In genomic region chr20:14189794-14190402, GRCh38 we compare ENCODE assay signal across 9 cellular contexts.
DNase-seq lines count a peak whose midpoint lies in the region; ATAC-seq and TF ChIP-seq lines count a peak whose summit lies in the region.
"Had no signal": no experiment of that assay in that cellular context is flagged by ENCODE, and none has a peak within 500 bp of the region (broad histone marks: within the 10 kb centered on the region; RNA-seq: fewer than 3 reads in every experiment).

No MANE protein-coding gene starts in this region.

- TF ChIP-seq POLR2A in testis (IDR thresholded peaks at IDR 0.05), result no peak

- intact Hi-C loops in left ventricle myocardium inferior (cut with micrococcal nuclease) (no loop called here), cardiac septum (cut with DNase I) (no loop called here), testis (cut with DNase I; ENCODE audit: low total_unique reads) (no loop called here)

- no peaks in the 10 kb centered on the region for H3K4me1 ChIP-seq in left ventricle myocardium inferior
- no peaks in the 10 kb centered on the region for H3K4me1 ChIP-seq in right atrium auricular region
- no peaks in the 10 kb centered on the region for H3K4me1 ChIP-seq in testis

- peak; percentile 34 for TF ChIP-seq CTCF in left ventricle myocardium inferior (IDR thresholded peaks at IDR 0.05; ENCODE audit: borderline replicate concordance)
- TF ChIP-seq CTCF in right atrium auricular region (IDR thresholded peaks at IDR 0.05), result no peak
- TF ChIP-seq CTCF in fibroblast of mammary gland (conservative IDR thresholded peaks at IDR 0.05; ENCODE audit: control insufficient read depth, insufficient read depth, low read depth, low read length), result peak; percentile 54
- no peak for TF ChIP-seq CTCF in testis (IDR thresholded peaks at IDR 0.05)

- H3K9me3 ChIP-seq in left ventricle myocardium inferior (replicated peaks) (no peaks in the 10 kb centered on the region), right atrium auricular region (no peaks in the 10 kb centered on the region), testis (no peaks in the 10 kb centered on the region)

- H3K4me3 ChIP-seq in left ventricle myocardium inferior (no peak overlapping the region), right atrium auricular region (no peak overlapping the region), fibroblast of mammary gland (ENCODE audit: control insufficient read depth, low read depth, low read length) (no peak overlapping the region), testis (no peak overlapping the region)

- no peak for DNase-seq in left ventricle myocardium inferior
- DNase-seq in right atrium auricular region (ENCODE audit: low spot score), result no peak
- DNase-seq in NCI-H82 treated with DMSO at 0.1 percent for 48 hours (lab: John Stamatoyannopoulos, UW; ENCODE audit: unreplicated experiment), result peak; percentile 11
- peak; percentile 69 for DNase-seq in fibroblast of mammary gland (ENCODE audit: low read depth)
- no peak for DNase-seq in hippocampal formation (lab: John Stamatoyannopoulos, UW)
- no peak for DNase-seq in cardiac septum (ENCODE audit: low spot score)
- no peak for DNase-seq in testis
- DNase-seq: cerebellar nuclear complex had no signal

- H3K27me3 ChIP-seq in left ventricle myocardium inferior (ENCODE audit: low read depth), result no peaks in the 10 kb centered on the region
- no peaks in the 10 kb centered on the region for H3K27me3 ChIP-seq in right atrium auricular region
- H3K27me3 ChIP-seq in testis, result no peaks in the 10 kb centered on the region

- H3K36me3 ChIP-seq in left ventricle myocardium inferior (no peaks in the 10 kb centered on the region), right atrium auricular region (no peaks in the 10 kb centered on the region), testis (ENCODE audit: low read depth, missing control alignments) (no peaks in the 10 kb centered on the region)

- H3K27ac ChIP-seq in left ventricle myocardium inferior (replicated peaks), result no peak overlapping the region
- H3K27ac ChIP-seq in right atrium auricular region, result no peak overlapping the region
- H3K27ac ChIP-seq in testis, result no peak overlapping the region

- WGBS in testis, 2 donors, result 69 to 71% methylated on average over 1 of the region's 1 CpG

- no peak for ATAC-seq in HG02763 (IDR thresholded peaks at IDR 0.05; ENCODE audit: unreplicated experiment)

Comparison
In these comparisons a context has a peak if more than half of its experiments do, and no peak if none do; other contexts are left out.
1. CTCF ChIP-seq: peak in left ventricle myocardium inferior (single experiment) and fibroblast of mammary gland (single experiment); none in right atrium auricular region (0 of 2) and testis (0 of 3).
2. DNase-seq: peak in NCI-H82 treated with DMSO at 0.1 percent for 48 hours (single experiment) and fibroblast of mammary gland (single experiment); none in left ventricle myocardium inferior (single experiment), right atrium auricular region (single experiment), hippocampal formation (0 of 2), cardiac septum (single experiment) and testis (single experiment).